ENCODE assay signal across 1 cellular context in genomic region chr19:29014857-29015436, GRCh38.
TF ChIP-seq lines count a peak whose summit lies in the region.

No MANE protein-coding gene starts in this region.

TF ChIP-seq in K562, 482 proteins besides CTCF, POLR2A, EP300 and RAD21 (continued from another document):
- TF ChIP-seq NFATC3 (IDR thresholded peaks at IDR 0.05) (no peak), OTX1 (CRISPR knock-in tag; IDR thresholded peaks at IDR 0.05) (no peak), CCNT2 (IDR thresholded peaks at IDR 0.05; ENCODE audit: borderline replicate concordance, extremely low read depth, insufficient read length, low read depth, low read length) (no peak)
- TF ChIP-seq, protein P1, sequence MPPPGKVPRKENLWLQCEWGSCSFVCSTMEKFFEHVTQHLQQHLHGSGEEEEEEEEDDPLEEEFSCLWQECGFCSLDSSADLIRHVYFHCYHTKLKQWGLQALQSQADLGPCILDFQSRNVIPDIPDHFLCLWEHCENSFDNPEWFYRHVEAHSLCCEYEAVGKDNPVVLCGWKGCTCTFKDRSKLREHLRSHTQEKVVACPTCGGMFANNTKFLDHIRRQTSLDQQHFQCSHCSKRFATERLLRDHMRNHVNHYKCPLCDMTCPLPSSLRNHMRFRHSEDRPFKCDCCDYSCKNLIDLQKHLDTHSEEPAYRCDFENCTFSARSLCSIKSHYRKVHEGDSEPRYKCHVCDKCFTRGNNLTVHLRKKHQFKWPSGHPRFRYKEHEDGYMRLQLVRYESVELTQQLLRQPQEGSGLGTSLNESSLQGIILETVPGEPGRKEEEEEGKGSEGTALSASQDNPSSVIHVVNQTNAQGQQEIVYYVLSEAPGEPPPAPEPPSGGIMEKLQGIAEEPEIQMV (tag; conservative IDR thresholded peaks at IDR 0.05; ENCODE audit: low read depth) = no peak
